12 cellular contexts compared by ENCODE assay signal in genomic region chr12:5430639-5431603, GRCh38. TPM values are rescaled to one million over a fixed set of nuclear protein-coding genes. Genes with fewer than 3 reads are reported as not detected.
DNase-seq lines count a peak whose midpoint lies in the region; ATAC-seq, FAIRE-seq and TF ChIP-seq lines count a peak whose summit lies in the region.
"Had no signal": no experiment of that assay in that cellular context is flagged by ENCODE, and none has a peak within 500 bp of the region (broad histone marks: within the 10 kb centered on the region; RNA-seq: fewer than 3 reads in every experiment).

No MANE protein-coding gene starts in this region.

- no peak for FAIRE-seq in HepG2 (lab: Jason Lieb, UNC)

- H3K27me3 ChIP-seq in right lobe of liver = peaks cover 0 to 3% of the 10 kb centered on the region in 2 donors
- peaks cover 6 to 36% of the 10 kb centered on the region in 2 experiments; a peak in 4 of 5 replicates for H3K27me3 ChIP-seq in HepG2 (ENCODE audit: control insufficient read depth in 1 of 2, insufficient read depth in 2 of 2, low read length in 2 of 2)
- peaks cover 0 to 93% (median 42%) of the 10 kb centered on the region in 4 donors for H3K27me3 ChIP-seq in esophagus muscularis mucosa

- H3K4me2 ChIP-seq in HepG2 (ENCODE audit: low read depth, low read length) = no peak overlapping the region

- TF ChIP-seq EP300 in HepG2 (IDR thresholded peaks at IDR 0.05; ENCODE audit: low read depth in 2 of 2, low read length in 2 of 2) = no peak
- TF ChIP-seq EP300 in HepG2 (CRISPR knock-in tag; IDR thresholded peaks at IDR 0.05; ENCODE audit: borderline replicate concordance) = no peak
- TF ChIP-seq EP300 in esophagus muscularis mucosa (IDR thresholded peaks at IDR 0.05) = no peak

- BruUV-seq in HepG2 (replicated peaks; lab: Mats Ljungman, UMichigan) = no TSS peak

- peak overlapping the region; percentile 8 to 61 (median 53) for H3K4me3 ChIP-seq in right lobe of liver
- H3K4me3 ChIP-seq in HepG2 (replicated peaks in 1 of 3; ENCODE audit: insufficient read depth in 1 of 3, low read depth in 2 of 3, low read length in 3 of 3) = no peak overlapping the region
- peak overlapping the region; percentile 48 to 58 (median 50) for H3K4me3 ChIP-seq in esophagus muscularis mucosa

- intact Hi-C loops in right lobe of liver (cut with DNase I) (no loop called here), HepG2 (cut with micrococcal nuclease; ENCODE audit: unreplicated experiment) (no loop called here), esophagus muscularis mucosa (cut with DNase I) (no loop called here)

- POLR2A ChIA-PET in HepG2 (lab: Yijun Ruan, JAX) = no interaction called here

- peaks cover 38% of the 10 kb centered on the region for H3K4me1 Mint-ChIP-seq in neural crest cell

- H3K9me3 Mint-ChIP-seq in neural crest cell = no peaks in the 10 kb centered on the region
- H3K9me3 Mint-ChIP-seq: activated naive CD4-positive, alpha-beta T cell treated with anti-CD3 and anti-CD28 coated beads, Interleukin-2, amount 10 ng/mL, durations not matched to agents 7 days and 5 days had no signal

- no peak overlapping the region for H3K27ac Mint-ChIP-seq in neural crest cell (ENCODE audit: unreplicated experiment)
- H3K27ac Mint-ChIP-seq: activated naive CD4-positive, alpha-beta T cell treated with anti-CD3 and anti-CD28 coated beads, Interleukin-2, amount 10 ng/mL, durations not matched to agents 7 days and 5 days had no signal

- H3K79me2 ChIP-seq in HepG2 (ENCODE audit: insufficient read depth, low read length) = no peaks in the 10 kb centered on the region

- H3K36me3 ChIP-seq in right lobe of liver (no peaks in the 10 kb centered on the region), HepG2 (replicated peaks in 1 of 2; ENCODE audit: control insufficient read depth in 1 of 2, insufficient read depth in 2 of 2, low read length in 2 of 2) (no peaks in the 10 kb centered on the region), esophagus muscularis mucosa (no peaks in the 10 kb centered on the region)

- H3K27me3 Mint-ChIP-seq in neural crest cell (ENCODE audit: low read depth) = peaks cover 70% of the 10 kb centered on the region
- H3K27me3 Mint-ChIP-seq: activated naive CD4-positive, alpha-beta T cell treated with anti-CD3 and anti-CD28 coated beads, Interleukin-2, amount 10 ng/mL, durations not matched to agents 7 days and 5 days had no signal

- no peak for TF ChIP-seq CTCF in right lobe of liver (IDR thresholded peaks at IDR 0.05)
- TF ChIP-seq CTCF in HepG2 (CRISPR knock-in tag; IDR thresholded peaks at IDR 0.05) = no peak
- TF ChIP-seq CTCF in esophagus muscularis mucosa (IDR thresholded peaks at IDR 0.05) = no peak
- TF ChIP-seq CTCF in neural crest cell (conservative IDR thresholded peaks at IDR 0.05) = no peak

- no peaks in the 10 kb centered on the region for H4K20me1 ChIP-seq in HepG2 (ENCODE audit: insufficient read depth, low read length)

- H3K9ac ChIP-seq in HepG2 (ENCODE audit: insufficient read depth, low read depth, low read length) = no peak overlapping the region

- TF ChIP-seq POLR2A in right lobe of liver (IDR thresholded peaks at IDR 0.05) = no peak
- TF ChIP-seq POLR2A in HepG2 (IDR thresholded peaks at IDR 0.05; ENCODE audit: insufficient read depth in 1 of 2, low read depth in 2 of 2, low read length in 2 of 2) = no peak
- no peak for TF ChIP-seq POLR2A in esophagus muscularis mucosa (IDR thresholded peaks at IDR 0.05; ENCODE audit: low read depth)

- H3K27ac ChIP-seq in right lobe of liver (no peak overlapping the region), HepG2 (ENCODE audit: extremely low read length, insufficient read depth, low read length) (no peak overlapping the region), esophagus muscularis mucosa (replicated peaks in 1 of 4) (no peak overlapping the region)

- WGBS in right lobe of liver (ENCODE audit: insufficient coverage, low coverage, low lambda C conversion rate, missing lambda C conversion rate) = 7% methylated on average over 42 of the region's 58 CpGs
- WGBS in HepG2 (ENCODE audit: low lambda C conversion rate) = 16% methylated on average over 56 of the region's 58 CpGs
- WGBS in esophagus muscularis mucosa = 7% methylated on average over 48 of the region's 58 CpGs

- in situ Hi-C loops in HepG2 (cut with HindIII; ENCODE audit: extremely low pct_ligation_motif_present, low pct_unique_long_range_greater_than_20kb) = no loop called here

- H3K36me3 Mint-ChIP-seq in neural crest cell (ENCODE audit: low read depth) = no peaks in the 10 kb centered on the region

- H3K9me3 ChIP-seq in right lobe of liver (no peaks in the 10 kb centered on the region), HepG2 (ENCODE audit: low read length) (no peaks in the 10 kb centered on the region), esophagus muscularis mucosa (no peaks in the 10 kb centered on the region)

- ATAC-seq in right lobe of liver (no peak), HepG2 (no peak), HG02852 (IDR thresholded peaks at IDR 0.05; ENCODE audit: unreplicated experiment) (no peak), HG03039 (IDR thresholded peaks at IDR 0.05; ENCODE audit: unreplicated experiment) (no peak)

- H3K4me1 ChIP-seq in right lobe of liver (peaks cover 0 to 7% (median 1%) of the 10 kb centered on the region in 4 donors), HepG2 (ENCODE audit: insufficient read depth, low read length) (no peaks in the 10 kb centered on the region), esophagus muscularis mucosa (peaks cover 32 to 52% (median 41%) of the 10 kb centered on the region in 4 donors)

- DNase-seq in right lobe of liver (no peak), HepG2 (ENCODE audit: low spot score) (no peak), esophagus muscularis mucosa (ENCODE audit: extremely low spot score) (peak; percentile 68), neural crest cell (ENCODE audit: low read depth, low spot score) (no peak), putamen (ENCODE audit: low spot score) (no peak), NCI-H446 treated with DMSO at 0.1 percent for 48 hours (lab: John Stamatoyannopoulos, UW) (no peak)
- DNase-seq: activated naive CD4-positive, alpha-beta T cell treated with anti-CD3 and anti-CD28 coated beads, Interleukin-2, amount 10 ng/mL, durations not matched to agents 7 days and 5 days; hypothalamus; NCI-H2029 treated with DMSO at 0.1 percent for 48 hours had no signal

- H3K4me3 Mint-ChIP-seq in neural crest cell = peak overlapping the region; percentile 79
- H3K4me3 Mint-ChIP-seq: activated naive CD4-positive, alpha-beta T cell treated with anti-CD3 and anti-CD28 coated beads, Interleukin-2, amount 10 ng/mL, durations not matched to agents 7 days and 5 days had no signal

- TF ChIP-seq RAD21 in HepG2 (CRISPR knock-in tag; IDR thresholded peaks at IDR 0.05) = no peak

- H2AFZ ChIP-seq in HepG2 (ENCODE audit: low read length) = no peak overlapping the region

- CTCF ChIA-PET in HepG2 (lab: Yijun Ruan, JAX; ENCODE audit: low intra/inter-chr PET ratio, low total read pairs) = no interaction called here

TF ChIP-seq in HepG2, 621 proteins besides CTCF, POLR2A, EP300 and RAD21 (continues in another document):
- TF ChIP-seq MTA3 (CRISPR knock-in tag; IDR thresholded peaks at IDR 0.05) (no peak), THAP7 (CRISPR knock-in tag; IDR thresholded peaks at IDR 0.05) (no peak), TRIM24 (CRISPR knock-in tag; IDR thresholded peaks at IDR 0.05) (no peak), RELA (CRISPR knock-in tag; IDR thresholded peaks at IDR 0.05) (no peak)

RNA-seq across cellular contexts. Expression of gene NTF3, which starts 1.0 kb away (rescaled TPM):
- total RNA-seq in right lobe of liver (1 to 10 TPM; 1.1 to 4.0 (median 2.6) TPM), HepG2 (2016; rRNA removed; fragmentation: Illumina TruSeq; extraction: Trizol) (not detected in 2 replicates), esophagus muscularis mucosa (1 to 10 TPM in 2 of 4 donors, under 1 TPM in 1, not detected in 1; 0.71 to 1.2 (median 1.0) TPM), neural crest cell (0.33 TPM in 1 of 2 replicates, not detected in the other)
- total RNA-seq in HepG2 (2016; cell fraction: cytosol; rRNA removed; fragmentation: Illumina TruSeq; extraction: Trizol; ENCODE audit: low read depth) = not detected in 2 replicates
- not detected in 2 replicates for total RNA-seq in HepG2 (2016; cell fraction: insoluble cytoplasmic fraction; rRNA removed; fragmentation: Illumina TruSeq; extraction: Trizol)
- not detected in 2 replicates for total RNA-seq in HepG2 (2016; cell fraction: membrane; rRNA removed; fragmentation: Illumina TruSeq; extraction: Trizol)
- total RNA-seq in HepG2 (2016; cell fraction: nucleus; rRNA removed; fragmentation: Illumina TruSeq; extraction: Trizol) = not detected in 2 replicates
- not detected in 2 replicates for polyA plus RNA-seq in HepG2 (2011; rRNA removed)
- not detected in 2 replicates for polyA plus RNA-seq in HepG2 (2011; cell fraction: cytosol; rRNA removed)
- polyA plus RNA-seq in HepG2 (2011; cell fraction: nucleus; rRNA removed) = not detected in 2 replicates
- not detected in 2 replicates for polyA plus RNA-seq in HepG2 (2012)
- not detected in 2 replicates for polyA plus RNA-seq in HepG2 (2016; cell fraction: cytosol; fragmentation: Illumina TruSeq; extraction: Trizol; ENCODE audit: low read depth)
- not detected in 2 replicates for polyA plus RNA-seq in HepG2 (2016; cell fraction: insoluble cytoplasmic fraction; fragmentation: Illumina TruSeq; extraction: Trizol; ENCODE audit: low read depth)
- polyA plus RNA-seq in HepG2 (2016; cell fraction: membrane; fragmentation: Illumina TruSeq; extraction: Trizol; ENCODE audit: low read depth) = not detected in 2 replicates
- not detected in 2 replicates for polyA plus RNA-seq in HepG2 (2016; cell fraction: nucleus; fragmentation: Illumina TruSeq; extraction: Trizol; ENCODE audit: insufficient read depth, low read depth)
- polyA minus RNA-seq in HepG2 (2011; rRNA and poly(A)+ RNA removed; ENCODE audit: low replicate concordance) = not detected in 2 replicates
- polyA minus RNA-seq in HepG2 (2011; cell fraction: cytosol; rRNA and poly(A)+ RNA removed) = not detected in 2 replicates
- not detected in 2 replicates for polyA minus RNA-seq in HepG2 (2011; cell fraction: nucleus; rRNA and poly(A)+ RNA removed)
- total RNA-seq: T-helper 1 cell treated with Interleukin-12 subunit alpha and Interleukin-12 subunit beta and Interleukin-4 antibody, amounts not matched to agents 30 ng/mL and 1 ng/mL, for 36 hours had no signal

Comparison
In these comparisons a context has a peak if more than half of its experiments do, and no peak if none do; other contexts are left out.
1. H3K4me3 ChIP-seq: peak in right lobe of liver (3 of 3) and esophagus muscularis mucosa (4 of 4); none in HepG2 (0 of 3).